In the genomic region with DNA sequence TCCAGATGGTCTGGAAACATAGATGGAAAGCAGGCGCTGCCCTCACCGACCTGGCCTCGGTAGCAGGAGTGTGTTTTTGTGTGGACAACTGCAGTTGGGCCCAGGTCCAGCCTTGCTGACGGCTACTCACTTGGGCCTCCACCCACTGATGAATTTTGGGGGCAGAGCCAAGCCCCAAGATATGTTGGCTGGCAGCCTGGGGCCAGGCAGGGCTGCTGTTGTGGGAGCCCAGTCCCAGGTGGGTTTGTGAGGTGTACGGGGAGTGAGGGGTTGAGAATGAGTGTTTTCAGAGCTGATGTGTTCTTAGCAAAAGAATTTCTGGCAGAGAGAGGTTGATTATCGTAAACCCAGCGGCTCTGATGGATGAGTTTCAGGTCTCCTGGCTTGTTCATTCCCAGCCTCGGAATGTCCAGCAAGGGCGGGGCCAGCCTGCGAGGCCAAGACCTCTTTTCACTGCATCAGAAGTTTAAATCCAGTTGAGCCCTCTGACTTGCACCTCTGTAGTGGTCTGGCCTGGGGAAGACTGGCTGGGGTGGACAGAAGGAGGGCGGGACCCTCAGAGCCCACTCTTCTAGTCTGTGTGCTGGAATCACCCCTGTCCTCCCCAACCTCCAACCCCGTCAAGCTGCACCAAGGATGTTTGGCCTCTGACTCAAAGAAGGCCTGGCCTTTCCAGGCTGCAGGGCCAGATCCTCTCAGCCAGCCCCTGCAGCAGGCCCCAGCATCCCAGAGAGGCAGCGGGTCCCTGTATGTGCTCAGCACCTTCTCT, we compare ENCODE assay signal across 10 cellular contexts.
DNase-seq lines count a peak whose midpoint lies in the region; ATAC-seq and TF ChIP-seq lines count a peak whose summit lies in the region.
"Had no signal": no experiment of that assay in that cellular context is flagged by ENCODE, and none has a peak within 500 bp of the region (broad histone marks: within the 10 kb centered on the region; RNA-seq: fewer than 3 reads in every experiment).

No MANE protein-coding gene starts in this region.

- intact Hi-C loops in MCF 10A (cut with micrococcal nuclease) (no loop called here), left colon (cut with DNase I, micrococcal nuclease) (no loop called here)

- no TSS peak for BruUV-seq in MCF 10A (replicated peaks; lab: Mats Ljungman, UMichigan)

- peaks cover 0 to 2% of the 10 kb centered on the region in 2 donors for H3K36me3 ChIP-seq in stomach smooth muscle (ENCODE audit: control insufficient read depth in 2 of 2, insufficient read depth in 2 of 2, low read length in 2 of 2)

- ATAC-seq in left colon: no peak
- no peak for ATAC-seq in GM21717 (IDR thresholded peaks at IDR 0.05; ENCODE audit: unreplicated experiment)
- ATAC-seq in GM18511 (IDR thresholded peaks at IDR 0.05; ENCODE audit: unreplicated experiment): no peak
- ATAC-seq in GM18873 (IDR thresholded peaks at IDR 0.05; ENCODE audit: low FRiP score, unreplicated experiment): no peak

- H3K4me1 Mint-ChIP-seq in MCF 10A (ENCODE audit: insufficient read depth, unreplicated experiment): peaks cover 41% of the 10 kb centered on the region
- H3K4me1 Mint-ChIP-seq: activated naive CD8-positive, alpha-beta T cell treated with anti-CD3 and anti-CD28 coated beads, Interleukin-2, amount 10 ng/mL, durations not matched to agents 7 days and 5 days had no signal

- H3K27ac ChIP-seq in stomach smooth muscle (ENCODE audit: low read length): peak overlapping the region; percentile 80

- H3K27me3 ChIP-seq in stomach smooth muscle (ENCODE audit: control insufficient read depth in 1 of 2, insufficient read depth in 2 of 2, low read length in 2 of 2): no peaks in the 10 kb centered on the region

- no peaks in the 10 kb centered on the region for H3K36me3 Mint-ChIP-seq in MCF 10A (ENCODE audit: insufficient read depth, unreplicated experiment)
- H3K36me3 Mint-ChIP-seq: activated naive CD8-positive, alpha-beta T cell treated with anti-CD3 and anti-CD28 coated beads, Interleukin-2, amount 10 ng/mL, durations not matched to agents 7 days and 5 days had no signal

- peak overlapping the region; percentile 92 for H3K27ac Mint-ChIP-seq in MCF 10A (ENCODE audit: low read depth, unreplicated experiment)
- H3K27ac Mint-ChIP-seq: activated naive CD8-positive, alpha-beta T cell treated with anti-CD3 and anti-CD28 coated beads, Interleukin-2, amount 10 ng/mL, durations not matched to agents 7 days and 5 days had no signal

- H3K9ac ChIP-seq in stomach smooth muscle (ENCODE audit: low read length in 2 of 2): peak overlapping the region; percentile 21 to 39

- H3K4me3 Mint-ChIP-seq in MCF 10A (ENCODE audit: unreplicated experiment): peak overlapping the region; percentile 44
- H3K4me3 Mint-ChIP-seq: activated naive CD8-positive, alpha-beta T cell treated with anti-CD3 and anti-CD28 coated beads, Interleukin-2, amount 10 ng/mL, durations not matched to agents 7 days and 5 days had no signal

- no peaks in the 10 kb centered on the region for H3K9me3 ChIP-seq in stomach smooth muscle (ENCODE audit: control insufficient read depth in 2 of 2, low read length in 2 of 2)

- no peak for TF ChIP-seq CTCF in MCF 10A (IDR thresholded peaks at IDR 0.05; ENCODE audit: unreplicated experiment)

- POLR2A ChIA-PET in MCF 10A (lab: Yijun Ruan, JAX): interaction anchor here (0.7 to 3.5 kb wide), 3 partner anchors 9 to 284 kb away, joined by 3 to 16 read pairs (median 3); no protein-coding TSS in a partner anchor

- H3K9me3 Mint-ChIP-seq in MCF 10A (ENCODE audit: unreplicated experiment): no peaks in the 10 kb centered on the region
- H3K9me3 Mint-ChIP-seq: activated naive CD8-positive, alpha-beta T cell treated with anti-CD3 and anti-CD28 coated beads, Interleukin-2, amount 10 ng/mL, durations not matched to agents 7 days and 5 days had no signal

- H3K27me3 Mint-ChIP-seq in MCF 10A (ENCODE audit: insufficient read depth, unreplicated experiment): no peaks in the 10 kb centered on the region

- peak overlapping the region in 1 of 2 donors; percentile 47 for H3K4me3 ChIP-seq in stomach smooth muscle (ENCODE audit: low read length in 2 of 2)

- H3K4me1 ChIP-seq in stomach smooth muscle (ENCODE audit: control insufficient read depth, insufficient read depth, low read length): peaks cover 58% of the 10 kb centered on the region

- peak; percentile 21 for DNase-seq in H4 (ENCODE audit: low spot score)
- peak; percentile 88 for DNase-seq in MCF 10A (ENCODE audit: unreplicated experiment)
- DNase-seq in left colon: peak; percentile 41 to 60
- no peak for DNase-seq in NCI-H1105 treated with DMSO at 0.1 percent for 48 hours (lab: John Stamatoyannopoulos, UW)
- DNase-seq: activated naive CD8-positive, alpha-beta T cell treated with anti-CD3 and anti-CD28 coated beads, Interleukin-2, amount 10 ng/mL, durations not matched to agents 7 days and 5 days; NCI-H1436 treated with DMSO at 0.1 percent for 48 hours had no signal

- CTCF ChIA-PET in MCF 10A (lab: Yijun Ruan, JAX): interaction anchor here (0.6 to 3.0 kb wide), 4 partner anchors 10 to 271 kb away, joined by 3 to 15 read pairs (median 7); no protein-coding TSS in a partner anchor
